ENCODE assay signal across 10 cellular contexts in the genomic region with DNA sequence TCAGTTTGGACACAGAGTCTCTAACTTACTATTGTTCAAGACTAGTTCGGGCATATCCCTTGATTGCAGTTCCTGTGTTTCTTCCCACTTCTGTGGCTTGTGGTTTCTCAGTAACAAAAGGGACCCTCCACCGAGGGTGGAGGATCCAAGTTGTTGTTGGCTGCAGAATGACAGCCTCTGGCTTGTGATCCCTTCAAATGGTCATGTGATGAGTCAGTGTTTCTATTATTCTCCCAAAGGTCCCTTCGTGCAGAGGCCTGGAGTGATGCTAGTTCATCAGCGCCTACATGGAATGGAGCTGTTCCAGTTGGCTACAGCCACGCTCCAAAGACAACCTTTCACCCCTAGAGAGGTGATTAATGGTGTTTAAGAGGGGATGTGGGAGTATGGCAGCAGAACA. TPM values are rescaled to one million over a fixed set of nuclear protein-coding genes. Genes with fewer than 3 reads are reported as not detected.
DNase-seq lines count a peak whose midpoint lies in the region; ATAC-seq lines count a peak whose summit lies in the region.
"Had no signal": no experiment of that assay in that cellular context is flagged by ENCODE, and none has a peak within 500 bp of the region (broad histone marks: within the 10 kb centered on the region; RNA-seq: fewer than 3 reads in every experiment).

No MANE protein-coding gene starts in this region.

- H3K27ac ChIP-seq in temporal lobe (ENCODE audit: low read depth, low read length): peak overlapping the region; percentile 14
- H3K27ac ChIP-seq in effector memory CD4-positive, alpha-beta T cell (ENCODE audit: insufficient read depth, low read length, poor library complexity, severe bottlenecking): no peak overlapping the region

- H3K36me3 Mint-ChIP-seq in activated T-cell treated with anti-CD3 and anti-CD28 coated beads, Interleukin-2, amount 50 U/mL, for 24 hours (ENCODE audit: low read depth): peaks cover 7% of the 10 kb centered on the region
- peaks cover 42% of the 10 kb centered on the region for H3K36me3 Mint-ChIP-seq in activated T-cell treated with anti-CD3 and anti-CD28 coated beads, Interleukin-2, amount 50 U/mL, for 4 hours (ENCODE audit: insufficient read depth)

- DNase-seq in activated T-cell treated with anti-CD3 and anti-CD28 coated beads, Interleukin-2, amount 50 U/mL, for 24 hours: no peak
- no peak for DNase-seq in activated T-cell treated with anti-CD3 and anti-CD28 coated beads, Interleukin-2, amount 50 U/mL, for 4 hours
- DNase-seq in adipocyte (ENCODE audit: low read depth) (peak; percentile 86), inferior parietal cortex (ENCODE audit: extremely low spot score) (peak; percentile 27)
- DNase-seq in effector memory CD4-positive, alpha-beta T cell: no peak

- no peaks in the 10 kb centered on the region for H3K27me3 ChIP-seq in adipocyte (replicated peaks; ENCODE audit: control insufficient read depth, insufficient read depth, low read length)
- H3K27me3 ChIP-seq in effector memory CD4-positive, alpha-beta T cell (replicated peaks; ENCODE audit: control insufficient read depth, insufficient read depth, low read length, poor library complexity, severe bottlenecking): peaks cover 3% of the 10 kb centered on the region

- no peaks in the 10 kb centered on the region for H3K9me3 Mint-ChIP-seq in activated T-cell treated with anti-CD3 and anti-CD28 coated beads, Interleukin-2, amount 50 U/mL, for 24 hours
- H3K9me3 Mint-ChIP-seq in activated T-cell treated with anti-CD3 and anti-CD28 coated beads, Interleukin-2, amount 50 U/mL, for 4 hours: no peaks in the 10 kb centered on the region

- H3K27ac Mint-ChIP-seq in activated T-cell treated with anti-CD3 and anti-CD28 coated beads, Interleukin-2, amount 50 U/mL, for 24 hours: peak overlapping the region; percentile 26

- H3K9me3 ChIP-seq in adipocyte (ENCODE audit: control insufficient read depth, low read length): no peaks in the 10 kb centered on the region
- H3K9me3 ChIP-seq in effector memory CD4-positive, alpha-beta T cell (ENCODE audit: control insufficient read depth, low read length): no peaks in the 10 kb centered on the region

- H3K9ac ChIP-seq in adipocyte (ENCODE audit: low read length): peak overlapping the region; percentile 45

- no peak overlapping the region for H3K4me3 Mint-ChIP-seq in activated T-cell treated with anti-CD3 and anti-CD28 coated beads, Interleukin-2, amount 50 U/mL, for 24 hours
- H3K4me3 Mint-ChIP-seq in activated T-cell treated with anti-CD3 and anti-CD28 coated beads, Interleukin-2, amount 50 U/mL, for 4 hours: no peak overlapping the region

- no peak for ATAC-seq in activated T-cell treated with anti-CD3 and anti-CD28 coated beads, Interleukin-2, amount 50 U/mL, for 4 hours
- no peak for ATAC-seq in GM21526 (IDR thresholded peaks at IDR 0.05; ENCODE audit: low FRiP score, unreplicated experiment)
- ATAC-seq in GM21360 (IDR thresholded peaks at IDR 0.05; ENCODE audit: unreplicated experiment): no peak

- peaks cover 12% of the 10 kb centered on the region for H3K27me3 Mint-ChIP-seq in activated T-cell treated with anti-CD3 and anti-CD28 coated beads, Interleukin-2, amount 50 U/mL, for 24 hours
- H3K27me3 Mint-ChIP-seq in activated T-cell treated with anti-CD3 and anti-CD28 coated beads, Interleukin-2, amount 50 U/mL, for 4 hours (ENCODE audit: low read depth): peaks cover 10% of the 10 kb centered on the region

- H3K4me1 ChIP-seq in adipocyte (ENCODE audit: control insufficient read depth, insufficient read depth, low read length): peaks cover 39% of the 10 kb centered on the region
- H3K4me1 ChIP-seq in effector memory CD4-positive, alpha-beta T cell (ENCODE audit: control insufficient read depth, insufficient read depth, low read length, poor library complexity, severe bottlenecking): peaks cover 20% of the 10 kb centered on the region

- H3K4me3 ChIP-seq in adipocyte (ENCODE audit: low read length): no peak overlapping the region
- no peak overlapping the region for H3K4me3 ChIP-seq in effector memory CD4-positive, alpha-beta T cell (ENCODE audit: insufficient read depth, low read depth, low read length, poor library complexity, severe bottlenecking)

- H3K36me3 ChIP-seq in adipocyte (ENCODE audit: control insufficient read depth, insufficient read depth, low read length, severe bottlenecking): peaks cover 42% of the 10 kb centered on the region
- H3K36me3 ChIP-seq in effector memory CD4-positive, alpha-beta T cell (ENCODE audit: control insufficient read depth, insufficient read depth, low read length): peaks cover 37% of the 10 kb centered on the region

- H3K4me1 Mint-ChIP-seq in activated T-cell treated with anti-CD3 and anti-CD28 coated beads, Interleukin-2, amount 50 U/mL, for 24 hours (ENCODE audit: low read depth): peaks cover 45% of the 10 kb centered on the region
- H3K4me1 Mint-ChIP-seq in activated T-cell treated with anti-CD3 and anti-CD28 coated beads, Interleukin-2, amount 50 U/mL, for 4 hours (ENCODE audit: low read depth): peaks cover 33% of the 10 kb centered on the region

RNA-seq across cellular contexts. Expression of gene VWCE, which starts 2.6 kb away (rescaled TPM):
- total RNA-seq in activated T-cell treated with anti-CD3 and anti-CD28 coated beads, Interleukin-2, amount 50 U/mL, for 4 hours: 10 to 100 TPM; 10.2 to 21.0 (median 15.5) TPM
- total RNA-seq in temporal lobe: 1.5 TPM

RNA-seq across cellular contexts. Expression of gene DDB1, which starts 35.2 kb away (rescaled TPM):
- 100 to 1,000 TPM; 313 to 358 (median 327) TPM for total RNA-seq in activated T-cell treated with anti-CD3 and anti-CD28 coated beads, Interleukin-2, amount 50 U/mL, for 4 hours
- 152 TPM for total RNA-seq in temporal lobe

RNA-seq across cellular contexts. Expression of gene TKFC, which starts 35.3 kb away (rescaled TPM):
- total RNA-seq in activated T-cell treated with anti-CD3 and anti-CD28 coated beads, Interleukin-2, amount 50 U/mL, for 4 hours: 10 to 100 TPM; 50.8 to 51.4 (median 51.1) TPM
- total RNA-seq in temporal lobe: 10.3 TPM

RNA-seq across cellular contexts. Expression of gene PGA5, which starts 56.8 kb away (rescaled TPM):
- not detected for total RNA-seq in activated T-cell treated with anti-CD3 and anti-CD28 coated beads, Interleukin-2, amount 50 U/mL, for 4 hours
- not detected for total RNA-seq in temporal lobe
- total RNA-seq: NCI-H460, ureter had no signal

Comparison
In these comparisons a context has a peak if more than half of its experiments do, and no peak if none do; other contexts are left out.
1. DNase-seq: peak in adipocyte (single experiment) and inferior parietal cortex (single experiment); none in activated T-cell treated with anti-CD3 and anti-CD28 coated beads, Interleukin-2, amount 50 U/mL, for 24 hours (single experiment), activated T-cell treated with anti-CD3 and anti-CD28 coated beads, Interleukin-2, amount 50 U/mL, for 4 hours (single experiment) and effector memory CD4-positive, alpha-beta T cell (0 of 3).